16 cellular contexts compared by ENCODE assay signal in the genomic region with DNA sequence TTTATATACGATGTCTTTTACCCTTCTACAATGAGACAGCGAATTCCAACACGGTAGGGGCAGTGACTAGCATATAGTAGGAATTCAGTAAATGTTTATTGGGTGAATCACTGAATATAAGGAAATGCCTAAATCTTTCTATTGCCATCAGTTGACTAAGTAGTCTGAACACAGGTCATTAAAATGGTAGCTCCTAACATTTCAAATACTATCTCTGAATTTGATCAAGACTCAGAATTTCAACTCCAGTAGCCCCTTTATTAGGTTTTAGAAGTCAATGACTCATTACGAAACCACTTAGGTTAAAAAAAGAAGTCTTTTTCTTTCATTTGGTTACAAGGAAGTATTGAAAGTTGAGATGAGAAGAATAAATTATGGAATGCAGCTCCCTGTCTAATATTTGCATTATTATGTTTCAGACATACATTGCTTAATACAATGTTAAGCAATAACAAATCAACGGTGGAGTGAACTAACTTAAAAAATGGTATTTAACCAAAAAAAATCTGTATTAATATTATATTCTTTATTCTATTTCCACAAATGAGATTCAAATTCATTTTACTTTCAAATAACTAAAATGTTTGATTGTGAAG.
A peak's percentile ranks its signal among the peaks of the same experiment; 100 is the strongest.
DNase-seq lines count a peak whose midpoint lies in the region; ATAC-seq, FAIRE-seq and TF ChIP-seq lines count a peak whose summit lies in the region.
"Had no signal": no experiment of that assay in that cellular context is flagged by ENCODE, and none has a peak within 500 bp of the region (broad histone marks: within the 10 kb centered on the region; RNA-seq: fewer than 3 reads in every experiment).

No MANE protein-coding gene starts in this region.

- peak overlapping the region; percentile 71 for H3K4me3 Mint-ChIP-seq in HFFc6
- no peak overlapping the region for H3K4me3 Mint-ChIP-seq in activated T-cell treated with anti-CD3 and anti-CD28 coated beads, Interleukin-2, amount 50 U/mL, for 4 hours

- H3K36me3 Mint-ChIP-seq in HFFc6 (ENCODE audit: low read depth): peaks cover 24% of the 10 kb centered on the region
- peaks cover 7% of the 10 kb centered on the region for H3K36me3 Mint-ChIP-seq in activated T-cell treated with anti-CD3 and anti-CD28 coated beads, Interleukin-2, amount 50 U/mL, for 4 hours (ENCODE audit: insufficient read depth)

- H3K4me1 Mint-ChIP-seq in HFFc6 (ENCODE audit: low read depth): peaks cover 76% of the 10 kb centered on the region
- no peaks in the 10 kb centered on the region for H3K4me1 Mint-ChIP-seq in activated T-cell treated with anti-CD3 and anti-CD28 coated beads, Interleukin-2, amount 50 U/mL, for 4 hours (ENCODE audit: low read depth)

- BruUV-seq in A673 (replicated peaks; lab: Mats Ljungman, UMichigan): no TSS peak

- H3K27me3 ChIP-seq in A673 (replicated peaks; ENCODE audit: insufficient read depth, low read depth, low read length, poor library complexity): no peaks in the 10 kb centered on the region
- H3K27me3 ChIP-seq: ascending aorta, BE2C, esophagus squamous epithelium had no signal

- H3K27ac Mint-ChIP-seq in HFFc6: peak overlapping the region; percentile 96

- H3K9me3 Mint-ChIP-seq in HFFc6: no peaks in the 10 kb centered on the region
- H3K9me3 Mint-ChIP-seq in activated T-cell treated with anti-CD3 and anti-CD28 coated beads, Interleukin-2, amount 50 U/mL, for 4 hours: no peaks in the 10 kb centered on the region

- peak; percentile 50 for FAIRE-seq in frontal cortex (lab: Jason Lieb, UNC)

- H3K4me3 ChIP-seq in A673 (ENCODE audit: low read depth, low read length, poor library complexity, severe bottlenecking): no peak overlapping the region
- H3K4me3 ChIP-seq: ascending aorta, esophagus squamous epithelium had no signal

- no peaks in the 10 kb centered on the region for H3K9me3 ChIP-seq in A673 (ENCODE audit: low read depth, low read length, poor library complexity, severe bottlenecking)
- H3K9me3 ChIP-seq: ascending aorta, BE2C, esophagus squamous epithelium had no signal

- POLR2A ChIA-PET in A673 (lab: Charles Lee; ENCODE audit: low non-redundant PET): no interaction called here

- CTCF ChIA-PET in A673 (lab: Charles Lee): no interaction called here

- peak; percentile 64 for DNase-seq in A673 (ENCODE audit: low spot score)
- DNase-seq in HFFc6: peak; percentile 91
- peak; percentile 51 for DNase-seq in amniotic epithelial cell (ENCODE audit: low read depth)
- no peak for DNase-seq in frontal cortex (ENCODE audit: low spot score in 2 of 2)
- DNase-seq in activated T-cell treated with anti-CD3 and anti-CD28 coated beads, Interleukin-2, amount 50 U/mL, for 4 hours: no peak
- DNase-seq in NCI-H187 treated with DMSO at 0.1 percent for 48 hours (lab: John Stamatoyannopoulos, UW): no peak
- no peak for DNase-seq in activated T-cell treated with anti-CD3 and anti-CD28 coated beads for 4 hours
- DNase-seq: BE2C, esophagus squamous epithelium, GDM1, left ventricle myocardium superior, NCI-H2107, nucleus accumbens, RPMI8226 had no signal

- no peaks in the 10 kb centered on the region for H3K4me1 ChIP-seq in A673 (ENCODE audit: insufficient read depth, low read length, poor library complexity, severe bottlenecking)
- H3K4me1 ChIP-seq: ascending aorta, BE2C, esophagus squamous epithelium had no signal

- intact Hi-C loops in A673 (cut with micrococcal nuclease; ENCODE audit: unreplicated experiment): no loop called here

- no peak for ATAC-seq in activated T-cell treated with anti-CD3 and anti-CD28 coated beads, Interleukin-2, amount 50 U/mL, for 4 hours
- ATAC-seq in GM21576 (IDR thresholded peaks at IDR 0.05; ENCODE audit: unreplicated experiment): no peak
- ATAC-seq: left ventricle myocardium superior had no signal

- no peaks in the 10 kb centered on the region; the same call in 1 of the 2 replicates for H3K27me3 Mint-ChIP-seq in HFFc6 (ENCODE audit: insufficient read depth)
- H3K27me3 Mint-ChIP-seq in activated T-cell treated with anti-CD3 and anti-CD28 coated beads, Interleukin-2, amount 50 U/mL, for 4 hours (ENCODE audit: low read depth): no peaks in the 10 kb centered on the region

- no peak for TF ChIP-seq CTCF in A673 (conservative IDR thresholded peaks at IDR 0.05; ENCODE audit: low read depth, low read length)
- TF ChIP-seq CTCF in HFFc6 (IDR thresholded peaks at IDR 0.05): no peak

- no peaks in the 10 kb centered on the region for H3K36me3 ChIP-seq in A673 (ENCODE audit: insufficient read depth, low read length, poor library complexity, severe bottlenecking)
- H3K36me3 ChIP-seq: ascending aorta, BE2C, esophagus squamous epithelium had no signal

- H3K27ac ChIP-seq in A673 (ENCODE audit: low read depth, low read length, poor library complexity, severe bottlenecking): no peak overlapping the region
- H3K27ac ChIP-seq: ascending aorta, esophagus squamous epithelium had no signal

Comparison
In these comparisons a context has a peak if more than half of its experiments do, and no peak if none do; other contexts are left out.
1. DNase-seq: peak in A673 (single experiment), HFFc6 (single experiment) and amniotic epithelial cell (single experiment); none in frontal cortex (0 of 2), activated T-cell treated with anti-CD3 and anti-CD28 coated beads, Interleukin-2, amount 50 U/mL, for 4 hours (single experiment), NCI-H187 treated with DMSO at 0.1 percent for 48 hours (single experiment) and activated T-cell treated with anti-CD3 and anti-CD28 coated beads for 4 hours (single experiment).